12 cellular contexts compared by ENCODE assay signal in genomic region chr12:92278378-92278828, GRCh38.
DNase-seq lines count a peak whose midpoint lies in the region; ATAC-seq and TF ChIP-seq lines count a peak whose summit lies in the region.
"Had no signal": no experiment of that assay in that cellular context is flagged by ENCODE, and none has a peak within 500 bp of the region (broad histone marks: within the 10 kb centered on the region; RNA-seq: fewer than 3 reads in every experiment).

No MANE protein-coding gene starts in this region.

- H3K4me1 Mint-ChIP-seq in activated T-cell treated with anti-CD3 and anti-CD28 coated beads, Interleukin-2, amount 50 U/mL, for 72 hours (ENCODE audit: low read depth): peaks cover 9% of the 10 kb centered on the region
- peaks cover 20% of the 10 kb centered on the region for H3K4me1 Mint-ChIP-seq in type B pancreatic cell (ENCODE audit: unreplicated experiment)

- H3K79me1 ChIP-seq in neuronal stem cell (ENCODE audit: low read depth, low read length): no peaks in the 10 kb centered on the region

- peak overlapping the region; percentile 29 for H3K27ac Mint-ChIP-seq in activated T-cell treated with anti-CD3 and anti-CD28 coated beads, Interleukin-2, amount 50 U/mL, for 72 hours
- H3K27ac Mint-ChIP-seq in type B pancreatic cell: no peak overlapping the region

- no peaks in the 10 kb centered on the region for H3K36me3 Mint-ChIP-seq in activated T-cell treated with anti-CD3 and anti-CD28 coated beads, Interleukin-2, amount 50 U/mL, for 72 hours (ENCODE audit: insufficient read depth in 2 of 2)
- no peaks in the 10 kb centered on the region for H3K36me3 Mint-ChIP-seq in type B pancreatic cell

- H3K4me2 ChIP-seq in neuronal stem cell (ENCODE audit: insufficient read depth, low read length, poor library complexity, severe bottlenecking): no peak overlapping the region

- no peak overlapping the region for H3K9ac ChIP-seq in neuronal stem cell (ENCODE audit: low read depth, low read length, poor library complexity)

- H3K27ac ChIP-seq in esophagus squamous epithelium (peak overlapping the region in 3 of 4 donors; percentile 5 to 49 (median 16)), neuronal stem cell (replicated peaks; ENCODE audit: low read length) (no peak overlapping the region)
- H3K27ac ChIP-seq: brain microvascular endothelial cell, RWPE1 had no signal

- H3K9me3 ChIP-seq in esophagus squamous epithelium: no peaks in the 10 kb centered on the region
- H3K9me3 ChIP-seq in neuronal stem cell (replicated peaks in 1 of 2; ENCODE audit: control insufficient read depth in 2 of 2, insufficient read depth in 1 of 2, low read depth in 1 of 2, low read length in 2 of 2): no peaks in the 10 kb centered on the region

- peak overlapping the region; percentile 35 for H2AFZ ChIP-seq in neuronal stem cell (ENCODE audit: low read length)

- H3K4ac ChIP-seq in neuronal stem cell (ENCODE audit: low read length): no peak overlapping the region

- H2BK5ac ChIP-seq in neuronal stem cell (ENCODE audit: low read length): no peak overlapping the region

- no peak overlapping the region for H2BK15ac ChIP-seq in neuronal stem cell (ENCODE audit: low read length)

- H3K4me1 ChIP-seq in esophagus squamous epithelium (no peaks in the 10 kb centered on the region), neuronal stem cell (ENCODE audit: control insufficient read depth in 2 of 2, insufficient read depth in 1 of 2, low read depth in 1 of 2, low read length in 2 of 2) (no peaks in the 10 kb centered on the region)

- H3K36me3 ChIP-seq in esophagus squamous epithelium: no peaks in the 10 kb centered on the region
- no peaks in the 10 kb centered on the region for H3K36me3 ChIP-seq in neuronal stem cell (replicated peaks in 1 of 2; ENCODE audit: control insufficient read depth in 2 of 2, insufficient read depth in 2 of 2, low read length in 2 of 2)
- H3K36me3 ChIP-seq: brain microvascular endothelial cell had no signal

- 40 to 48% methylated on average over 2 of the region's 2 CpGs for WGBS in esophagus squamous epithelium, 2 donors
- WGBS in neuronal stem cell (ENCODE audit: extremely low coverage in 2 of 2, insufficient read length in 2 of 2, insufficient replicate concordance in 1 of 2), 2 donors: no CpG with 5 or more reads among the region's 2 CpGs

- peak overlapping the region in 1 of 2 donors; percentile 38 for H3K4me3 Mint-ChIP-seq in activated T-cell treated with anti-CD3 and anti-CD28 coated beads, Interleukin-2, amount 50 U/mL, for 72 hours
- H3K4me3 Mint-ChIP-seq in type B pancreatic cell: peak overlapping the region; percentile 30

- no peaks in the 10 kb centered on the region for H3K27me3 Mint-ChIP-seq in activated T-cell treated with anti-CD3 and anti-CD28 coated beads, Interleukin-2, amount 50 U/mL, for 72 hours (ENCODE audit: low read depth)
- peaks cover 8% of the 10 kb centered on the region for H3K27me3 Mint-ChIP-seq in type B pancreatic cell

- in situ Hi-C loops in G401 (cut with HindIII; ENCODE audit: low sequenced_read_pairs): no loop called here

- H3K4me3 ChIP-seq in esophagus squamous epithelium: no peak overlapping the region
- H3K4me3 ChIP-seq in neuronal stem cell (ENCODE audit: low read length in 2 of 2): no peak overlapping the region

- no peak for DNase-seq in activated T-cell treated with anti-CD3 and anti-CD28 coated beads, Interleukin-2, amount 50 U/mL, for 72 hours
- DNase-seq in activated T-cell treated with anti-CD3 and anti-CD28 coated beads for 4 hours: no peak
- DNase-seq in esophagus squamous epithelium (lab: John Stamatoyannopoulos, UW): no peak
- no peak for DNase-seq in neuronal stem cell (ENCODE audit: low spot score)
- DNase-seq in type B pancreatic cell (ENCODE audit: extremely low spot score, unreplicated experiment): no peak
- DNase-seq in LoVo (ENCODE audit: low spot score): no peak
- no peak for DNase-seq in G401 (ENCODE audit: low spot score)
- DNase-seq: brain microvascular endothelial cell, MM.1S, NCI-H2029 treated with DMSO at 0.1 percent for 48 hours had no signal

- TF ChIP-seq CTCF in esophagus squamous epithelium (IDR thresholded peaks at IDR 0.05) (no peak), type B pancreatic cell (conservative IDR thresholded peaks at IDR 0.05) (no peak)

- no peak overlapping the region for H4K91ac ChIP-seq in neuronal stem cell (ENCODE audit: low read depth, low read length, poor library complexity)

- peaks cover 2 to 3% of the 10 kb centered on the region in 2 donors for H3K9me3 Mint-ChIP-seq in activated T-cell treated with anti-CD3 and anti-CD28 coated beads, Interleukin-2, amount 50 U/mL, for 72 hours
- H3K9me3 Mint-ChIP-seq in type B pancreatic cell: no peaks in the 10 kb centered on the region

- H3K27me3 ChIP-seq in esophagus squamous epithelium (no peaks in the 10 kb centered on the region), neuronal stem cell (ENCODE audit: control insufficient read depth in 3 of 3, insufficient read depth in 3 of 3, low read depth in 1 of 3, low read length in 3 of 3) (no peaks in the 10 kb centered on the region)
- H3K27me3 ChIP-seq: brain microvascular endothelial cell had no signal

- no peak overlapping the region for H2AK5ac ChIP-seq in neuronal stem cell (ENCODE audit: low read depth, low read length)

- H3K18ac ChIP-seq in neuronal stem cell (ENCODE audit: low read length): no peak overlapping the region

- no peak overlapping the region for H3K14ac ChIP-seq in neuronal stem cell (ENCODE audit: low read length)

- H3K23ac ChIP-seq in neuronal stem cell (ENCODE audit: low read depth, low read length, poor library complexity): no peak overlapping the region

- H2BK120ac ChIP-seq in neuronal stem cell (ENCODE audit: low read depth, low read length): no peak overlapping the region

- intact Hi-C loops in esophagus squamous epithelium (cut with DNase I): no loop called here

- ATAC-seq in activated T-cell treated with anti-CD3 and anti-CD28 coated beads, Interleukin-2, amount 50 U/mL, for 72 hours (replicated peaks in 1 of 2): no peak
- ATAC-seq in GM18909 (IDR thresholded peaks at IDR 0.05; ENCODE audit: poor library complexity, unreplicated experiment): no peak

- H2BK12ac ChIP-seq in neuronal stem cell (ENCODE audit: low read length): no peak overlapping the region

- H4K8ac ChIP-seq in neuronal stem cell (ENCODE audit: low read depth, low read length): no peak overlapping the region

- TF ChIP-seq POLR2A in esophagus squamous epithelium (IDR thresholded peaks at IDR 0.05): no peak
